In the genomic region with DNA sequence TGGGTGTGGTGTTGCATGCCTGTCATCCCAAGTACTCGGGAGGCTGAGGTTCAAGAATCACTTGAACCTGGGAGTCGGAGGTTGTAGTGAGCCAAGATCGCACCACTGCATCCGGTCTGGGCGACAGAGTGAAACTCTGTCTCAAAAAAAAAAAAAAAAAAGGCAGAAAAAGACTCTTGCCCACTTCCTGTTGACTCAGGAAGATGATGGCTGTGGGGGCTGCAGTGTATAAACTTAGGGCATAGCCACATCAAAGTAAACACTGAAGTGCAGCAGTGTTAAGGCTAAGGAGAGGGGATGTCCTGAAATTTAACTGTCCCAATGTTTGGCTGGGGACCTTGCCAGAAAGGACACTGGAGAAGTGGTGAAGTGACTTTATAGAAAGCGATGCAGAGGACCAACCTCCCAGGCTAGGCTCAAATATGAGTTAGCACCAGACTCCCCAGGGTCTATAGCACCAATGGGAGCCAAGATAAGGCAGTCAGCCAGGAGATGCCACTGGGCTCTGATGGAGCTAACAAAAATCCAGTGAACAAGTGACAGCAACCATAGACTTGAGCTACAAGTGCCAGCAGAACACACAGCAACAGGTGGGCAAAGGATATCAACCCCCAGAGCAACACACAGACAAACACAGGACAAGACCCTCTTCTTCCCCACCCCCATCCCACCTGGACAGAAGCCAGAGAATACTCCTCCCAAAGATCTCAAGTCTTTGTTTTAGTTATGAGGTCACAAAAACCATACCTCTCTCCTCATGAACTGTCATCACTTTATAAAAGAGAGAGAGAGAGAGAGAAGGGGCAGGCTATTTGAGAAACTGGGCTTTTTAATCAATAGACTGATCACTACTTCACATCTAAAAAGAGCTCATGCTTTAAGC, we compare ENCODE assay signal across 8 cellular contexts. TPM values are rescaled to one million over a fixed set of nuclear protein-coding genes. Genes with fewer than 3 reads are reported as not detected.
DNase-seq lines count a peak whose midpoint lies in the region; ATAC-seq lines count a peak whose summit lies in the region.

No MANE protein-coding gene starts in this region.

- no peaks in the 10 kb centered on the region for H3K9me3 ChIP-seq in aorta (ENCODE audit: control insufficient read depth, low read length)

- intact Hi-C loops in aorta (cut with DNase I): no loop called here

- ATAC-seq in HG03558 (IDR thresholded peaks at IDR 0.05; ENCODE audit: extremely low read depth, unreplicated experiment) (peak; percentile 81), aorta (ENCODE audit: low FRiP score) (no peak)

- H3K4me1 ChIP-seq in aorta (ENCODE audit: control insufficient read depth in 1 of 2, insufficient read depth in 2 of 2, low read length in 2 of 2): no peaks in the 10 kb centered on the region

- 63 to 64% methylated on average over 6 of the region's 6 CpGs for WGBS in aorta, 2 donors

- H3K4me3 ChIP-seq in aorta (ENCODE audit: low read length in 2 of 2): no peak overlapping the region

- DNase-seq in NCI-H82 (lab: John Stamatoyannopoulos, UW): peak; percentile 8
- DNase-seq in NCI-H82 treated with DMSO at 0.1 percent for 48 hours (lab: John Stamatoyannopoulos, UW; ENCODE audit: unreplicated experiment): no peak
- peak; percentile 51 for DNase-seq in activated T-helper 1 cell treated with Interleukin-2 at 50 U/mL for 16 hours (ENCODE audit: low read depth)
- peak; percentile 34 to 63 for DNase-seq in stimulated activated CD8-positive, alpha-beta memory T cell treated with anti-CD3 and anti-CD28 coated beads, Interleukin-15, amount 100 ng/mL, for 4 hours (ENCODE audit: low read depth in 2 of 2)
- DNase-seq in KG1 (lab: John Stamatoyannopoulos, UW): no peak
- no peak for DNase-seq in SKM-1 (lab: John Stamatoyannopoulos, UW; ENCODE audit: unreplicated experiment)
- DNase-seq in aorta: no peak

- no peaks in the 10 kb centered on the region for H3K27me3 ChIP-seq in aorta (ENCODE audit: control insufficient read depth in 1 of 2, insufficient read depth in 2 of 2, low read length in 1 of 2)

- no peaks in the 10 kb centered on the region for H3K36me3 ChIP-seq in aorta (ENCODE audit: control insufficient read depth in 1 of 2, insufficient read depth in 2 of 2, low read length in 1 of 2)

- H3K27ac ChIP-seq in aorta (ENCODE audit: low read depth in 1 of 2, low read length in 2 of 2): no peak overlapping the region

RNA-seq across cellular contexts. Expression of a gene that starts 28.0 kb away (rescaled TPM):
- 1 to 10 TPM; 1.1 to 1.2 TPM for total RNA-seq in aorta
- 1 to 10 TPM in 1 of 2 donors, not detected in 1; 3.8 TPM for polyA plus RNA-seq in aorta

Comparison
In these comparisons a context has a peak if more than half of its experiments do, and no peak if none do; other contexts are left out.
1. DNase-seq: peak in NCI-H82 (single experiment), activated T-helper 1 cell treated with Interleukin-2 at 50 U/mL for 16 hours (single experiment) and stimulated activated CD8-positive, alpha-beta memory T cell treated with anti-CD3 and anti-CD28 coated beads, Interleukin-15, amount 100 ng/mL, for 4 hours (2 of 2); none in NCI-H82 treated with DMSO at 0.1 percent for 48 hours (single experiment), KG1 (single experiment), SKM-1 (single experiment) and aorta (0 of 2).